ENCODE assay signal across 20 cellular contexts in genomic region chr19:49829200-49829599, GRCh38.
"Had no signal": no experiment of that assay in that cellular context is flagged by ENCODE, and none has a peak within 500 bp of the region (broad histone marks: within the 10 kb centered on the region; RNA-seq: fewer than 3 reads in every experiment).

No MANE protein-coding gene starts in this region.

- H3K4me2 ChIP-seq: KMS-11 had no signal

- ATAC-seq: K562, PC-3, Right ventricle myocardium inferior, SK-N-SH treated with all-trans-retinoic acid at 6 μM for 48 hours had no signal

- H3K27ac ChIP-seq: HL-60, KMS-11, SJCRH30 had no signal

- H3K9me3 ChIP-seq: SJCRH30 had no signal

- DNase-seq: Kasumi-1, MM.1S, NCI-H1092 treated with DMSO at 0.1 percent for 48 hours, NCI-H1436, NCI-H187 treated with DMSO at 0.1 percent for 48 hours, NCI-H2029 treated with DMSO at 0.1 percent for 48 hours, NCI-H2107, NCI-H2227 treated with DMSO at 0.1 percent for 48 hours, NCI-H524 treated with DMSO at 0.1 percent for 48 hours, NCI-H69, NCI-H774, PC-3, SHP77 treated with DMSO at 0.1 percent for 48 hours, SJCRH30 had no signal

- H3K4me3 Mint-ChIP-seq: IgD-negative memory B cell had no signal

- H3K27me3 Mint-ChIP-seq: IgD-negative memory B cell had no signal

- H3K27me3 ChIP-seq: SJCRH30 had no signal

- H3K9ac ChIP-seq: KMS-11 had no signal

- H3K9me3 Mint-ChIP-seq: IgD-negative memory B cell had no signal

- H3K4me3 ChIP-seq: K562, SJCRH30 had no signal

- H3K27ac Mint-ChIP-seq: IgD-negative memory B cell had no signal
